Comparison of ENCODE assay signal across 15 cellular contexts in the genomic region with DNA sequence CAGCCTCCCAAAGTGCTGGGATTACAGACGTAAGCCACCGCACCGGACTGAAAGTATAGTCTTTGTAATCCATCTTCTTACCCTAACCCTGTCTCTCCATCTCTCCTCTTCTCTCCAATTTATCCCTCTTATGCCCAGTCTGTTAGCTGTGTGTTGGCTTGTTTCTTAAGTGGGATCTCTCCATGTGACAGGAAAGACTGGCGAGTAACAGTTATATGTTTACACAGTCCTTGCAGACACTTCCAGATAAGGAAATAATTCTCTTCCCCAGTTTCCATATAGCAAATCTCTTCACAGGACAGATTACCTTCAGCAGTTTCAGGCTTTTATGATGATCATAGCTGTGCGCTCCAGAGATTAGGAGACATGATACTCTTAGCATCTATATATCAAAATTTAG. TPM values are rescaled to one million over a fixed set of nuclear protein-coding genes. Genes with fewer than 3 reads are reported as not detected.
DNase-seq lines count a peak whose midpoint lies in the region; ATAC-seq, FAIRE-seq and TF ChIP-seq lines count a peak whose summit lies in the region.
"Had no signal": no experiment of that assay in that cellular context is flagged by ENCODE, and none has a peak within 500 bp of the region (broad histone marks: within the 10 kb centered on the region; RNA-seq: fewer than 3 reads in every experiment).

No MANE protein-coding gene starts in this region.

- no peak overlapping the region for H3K27ac ChIP-seq in HepG2 (ENCODE audit: extremely low read length, insufficient read depth, low read length)
- no peak overlapping the region for H3K27ac ChIP-seq in right lobe of liver
- no peak overlapping the region for H3K27ac ChIP-seq in kidney (ENCODE audit: low read depth in 2 of 2, low read length in 2 of 2)
- H3K27ac ChIP-seq: C4-2B had no signal

- no peak for FAIRE-seq in HepG2 (lab: Jason Lieb, UNC)
- no peak for FAIRE-seq in kidney (lab: Jason Lieb, UNC)
- FAIRE-seq: GM19239 had no signal

- no peak overlapping the region for H3K9ac ChIP-seq in HepG2 (ENCODE audit: insufficient read depth, low read depth, low read length)
- H3K9ac ChIP-seq in kidney (ENCODE audit: low read length in 2 of 2) = no peak overlapping the region

- peak overlapping the region; percentile 9 for H3K27ac Mint-ChIP-seq in endothelial cell (ENCODE audit: unreplicated experiment)
- H3K27ac Mint-ChIP-seq: CD4-positive, alpha-beta memory T cell; H9 had no signal

- ATAC-seq in HepG2 (peak; percentile 19; the same call in 1 of the 3 replicates), right lobe of liver (no peak)

- H3K4me1 Mint-ChIP-seq in endothelial cell (ENCODE audit: unreplicated experiment) = peaks cover 4% of the 10 kb centered on the region
- H3K4me1 Mint-ChIP-seq: CD4-positive, alpha-beta memory T cell; H9 had no signal

- H3K36me3 ChIP-seq in HepG2 (replicated peaks in 1 of 2; ENCODE audit: control insufficient read depth in 1 of 2, insufficient read depth in 2 of 2, low read length in 2 of 2) = no peaks in the 10 kb centered on the region
- no peaks in the 10 kb centered on the region for H3K36me3 ChIP-seq in right lobe of liver
- no peaks in the 10 kb centered on the region for H3K36me3 ChIP-seq in kidney (ENCODE audit: control insufficient read depth in 1 of 2, insufficient read depth in 2 of 2, low read length in 2 of 2)
- H3K36me3 ChIP-seq: BE2C had no signal

- H3K79me2 ChIP-seq in HepG2 (ENCODE audit: insufficient read depth, low read length) = no peaks in the 10 kb centered on the region

- no peak overlapping the region for H3K4me2 ChIP-seq in HepG2 (ENCODE audit: low read depth, low read length)

- H3K36me3 Mint-ChIP-seq in endothelial cell (ENCODE audit: low read depth, unreplicated experiment) = peaks cover 6% of the 10 kb centered on the region

- H3K4me3 Mint-ChIP-seq in endothelial cell (ENCODE audit: unreplicated experiment) = no peak overlapping the region
- H3K4me3 Mint-ChIP-seq: H9 had no signal

- POLR2A ChIA-PET in HepG2 (lab: Yijun Ruan, JAX) = no interaction called here

- H3K9me3 ChIP-seq in HepG2 (ENCODE audit: low read length) (peaks cover 25% of the 10 kb centered on the region), right lobe of liver (no peaks in the 10 kb centered on the region), kidney (ENCODE audit: control insufficient read depth in 1 of 2, low read length in 2 of 2) (peaks cover 0 to 2% of the 10 kb centered on the region in 2 donors)
- H3K9me3 ChIP-seq: BE2C had no signal

- no peaks in the 10 kb centered on the region for H3K27me3 Mint-ChIP-seq in endothelial cell (ENCODE audit: unreplicated experiment)
- H3K27me3 Mint-ChIP-seq: CD4-positive, alpha-beta memory T cell had no signal

- no peaks in the 10 kb centered on the region for H4K20me1 ChIP-seq in HepG2 (ENCODE audit: insufficient read depth, low read length)

- CTCF ChIA-PET in HepG2 (lab: Yijun Ruan, JAX; ENCODE audit: low intra/inter-chr PET ratio, low total read pairs) = no interaction called here

- H2AFZ ChIP-seq in HepG2 (ENCODE audit: low read length) = no peak overlapping the region

- H3K4me3 ChIP-seq in HepG2 (replicated peaks in 1 of 3; ENCODE audit: insufficient read depth in 1 of 3, low read depth in 2 of 3, low read length in 3 of 3) = no peak overlapping the region
- no peak overlapping the region for H3K4me3 ChIP-seq in right lobe of liver
- H3K4me3 ChIP-seq in kidney (ENCODE audit: low read length in 2 of 2) = no peak overlapping the region

- 71% methylated on average over 5 of the region's 5 CpGs for WGBS in HepG2 (ENCODE audit: low lambda C conversion rate)
- 72% methylated on average over 2 of the region's 5 CpGs for WGBS in right lobe of liver (ENCODE audit: insufficient coverage, low coverage, low lambda C conversion rate, missing lambda C conversion rate)

- TF ChIP-seq EP300 in HepG2 (IDR thresholded peaks at IDR 0.05; ENCODE audit: low read depth in 2 of 2, low read length in 2 of 2) = no peak
- no peak for TF ChIP-seq EP300 in HepG2 (CRISPR knock-in tag; IDR thresholded peaks at IDR 0.05; ENCODE audit: borderline replicate concordance)

- no peaks in the 10 kb centered on the region for H3K27me3 ChIP-seq in HepG2 (ENCODE audit: control insufficient read depth in 1 of 2, insufficient read depth in 2 of 2, low read length in 2 of 2)
- no peaks in the 10 kb centered on the region for H3K27me3 ChIP-seq in right lobe of liver
- H3K27me3 ChIP-seq: BE2C had no signal

- TF ChIP-seq CTCF in HepG2 (CRISPR knock-in tag; IDR thresholded peaks at IDR 0.05) (no peak), right lobe of liver (IDR thresholded peaks at IDR 0.05) (no peak), endothelial cell (IDR thresholded peaks at IDR 0.05; ENCODE audit: unreplicated experiment) (no peak), kidney (IDR thresholded peaks at IDR 0.05; ENCODE audit: borderline replicate concordance, extremely low read depth, insufficient read depth) (no peak)

- no peak for TF ChIP-seq RAD21 in HepG2 (CRISPR knock-in tag; IDR thresholded peaks at IDR 0.05)

- no peak for DNase-seq in HepG2 (ENCODE audit: low spot score)
- DNase-seq in right lobe of liver = no peak
- peak; percentile 49 for DNase-seq in NCI-H2029 treated with DMSO at 0.1 percent for 48 hours (lab: John Stamatoyannopoulos, UW)
- no peak for DNase-seq in endothelial cell (ENCODE audit: low spot score)
- DNase-seq in AG08395 (ENCODE audit: low spot score) = no peak
- no peak for DNase-seq in kidney
- DNase-seq in NCI-H446 (lab: John Stamatoyannopoulos, UW) = no peak
- DNase-seq: BE2C; CD4-positive, alpha-beta memory T cell; DND-41; GF-D8; GOT3; H9 had no signal

- peaks cover 4% of the 10 kb centered on the region for H3K9me3 Mint-ChIP-seq in endothelial cell (ENCODE audit: unreplicated experiment)

- no peak for TF ChIP-seq POLR2A in HepG2 (IDR thresholded peaks at IDR 0.05; ENCODE audit: insufficient read depth in 1 of 2, low read depth in 2 of 2, low read length in 2 of 2)
- TF ChIP-seq POLR2A in right lobe of liver (IDR thresholded peaks at IDR 0.05) = no peak

- in situ Hi-C loops in HepG2 (cut with HindIII; ENCODE audit: extremely low pct_ligation_motif_present, low pct_unique_long_range_greater_than_20kb) = no loop called here

- intact Hi-C loops in HepG2 (cut with micrococcal nuclease; ENCODE audit: unreplicated experiment) (no loop called here), right lobe of liver (cut with DNase I) (no loop called here), kidney (cut with DNase I) (no loop called here)

- no peaks in the 10 kb centered on the region for H3K4me1 ChIP-seq in HepG2 (ENCODE audit: insufficient read depth, low read length)
- no peaks in the 10 kb centered on the region for H3K4me1 ChIP-seq in right lobe of liver
- H3K4me1 ChIP-seq in kidney (ENCODE audit: control insufficient read depth in 1 of 2, insufficient read depth in 1 of 2, low read depth in 1 of 2, low read length in 2 of 2) = no peaks in the 10 kb centered on the region
- H3K4me1 ChIP-seq: BE2C had no signal

- BruUV-seq in HepG2 (replicated peaks; lab: Mats Ljungman, UMichigan) = no TSS peak

TF ChIP-seq in HepG2, 621 proteins besides CTCF, POLR2A, EP300 and RAD21 (continues in another document):
- TF ChIP-seq SMARCC2 (IDR thresholded peaks at IDR 0.05) (no peak), ZNF34 (CRISPR knock-in tag; IDR thresholded peaks at IDR 0.05; ENCODE audit: borderline replicate concordance) (no peak), PAF1 (CRISPR knock-in tag; IDR thresholded peaks at IDR 0.05) (no peak), WIZ (CRISPR knock-in tag; IDR thresholded peaks at IDR 0.05) (no peak)
- TF ChIP-seq, protein P1, sequence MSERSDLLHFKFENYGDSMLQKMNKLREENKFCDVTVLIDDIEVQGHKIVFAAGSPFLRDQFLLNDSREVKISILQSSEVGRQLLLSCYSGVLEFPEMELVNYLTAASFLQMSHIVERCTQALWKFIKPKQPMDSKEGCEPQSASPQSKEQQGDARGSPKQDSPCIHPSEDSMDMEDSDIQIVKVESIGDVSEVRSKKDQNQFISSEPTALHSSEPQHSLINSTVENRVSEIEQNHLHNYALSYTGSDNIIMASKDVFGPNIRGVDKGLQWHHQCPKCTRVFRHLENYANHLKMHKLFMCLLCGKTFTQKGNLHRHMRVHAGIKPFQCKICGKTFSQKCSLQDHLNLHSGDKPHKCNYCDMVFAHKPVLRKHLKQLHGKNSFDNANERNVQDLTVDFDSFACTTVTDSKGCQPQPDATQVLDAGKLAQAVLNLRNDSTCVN (CRISPR knock-in tag; IDR thresholded peaks at IDR 0.05; ENCODE audit: borderline replicate concordance) = no peak

RNA-seq across cellular contexts. Expression of a gene that starts 16.0 kb away (rescaled TPM):
- total RNA-seq in HepG2 (2016; rRNA removed; fragmentation: Illumina TruSeq; extraction: Trizol) (35.8 and 52.4 TPM in 2 replicates), right lobe of liver (10 to 100 TPM; 11.1 to 24.0 (median 14.8) TPM), endothelial cell (ENCODE audit: unreplicated experiment) (45.1 TPM), kidney (23.3 TPM)
- total RNA-seq in HepG2 (2016; cell fraction: cytosol; rRNA removed; fragmentation: Illumina TruSeq; extraction: Trizol; ENCODE audit: low read depth) = 7.9 and 8.0 TPM in 2 replicates
- 36.4 and 48.2 TPM in 2 replicates for total RNA-seq in HepG2 (2016; cell fraction: insoluble cytoplasmic fraction; rRNA removed; fragmentation: Illumina TruSeq; extraction: Trizol)
- 13.9 and 15.2 TPM in 2 replicates for total RNA-seq in HepG2 (2016; cell fraction: membrane; rRNA removed; fragmentation: Illumina TruSeq; extraction: Trizol)
- 36.6 and 40.2 TPM in 2 replicates for total RNA-seq in HepG2 (2016; cell fraction: nucleus; rRNA removed; fragmentation: Illumina TruSeq; extraction: Trizol)
- polyA plus RNA-seq in HepG2 (2011; rRNA removed) (28.6 and 32.1 TPM in 2 replicates), kidney (ENCODE audit: insufficient read depth, low read depth, low replicate concordance) (4.6 TPM)
- polyA plus RNA-seq in HepG2 (2011; cell fraction: cytosol; rRNA removed) = 23.1 and 27.1 TPM in 2 replicates
- polyA plus RNA-seq in HepG2 (2011; cell fraction: nucleus; rRNA removed) = 29.8 and 33.8 TPM in 2 replicates
- 19.5 and 22.8 TPM in 2 replicates for polyA plus RNA-seq in HepG2 (2012)
- 0.80 and 0.85 TPM in 2 replicates for polyA plus RNA-seq in HepG2 (2016; cell fraction: cytosol; fragmentation: Illumina TruSeq; extraction: Trizol; ENCODE audit: low read depth)
- 29.6 and 31.2 TPM in 2 replicates for polyA plus RNA-seq in HepG2 (2016; cell fraction: insoluble cytoplasmic fraction; fragmentation: Illumina TruSeq; extraction: Trizol; ENCODE audit: low read depth)
- polyA plus RNA-seq in HepG2 (2016; cell fraction: membrane; fragmentation: Illumina TruSeq; extraction: Trizol; ENCODE audit: low read depth) = 2.8 and 3.7 TPM in 2 replicates
- polyA plus RNA-seq in HepG2 (2016; cell fraction: nucleus; fragmentation: Illumina TruSeq; extraction: Trizol; ENCODE audit: insufficient read depth, low read depth) = 29.3 and 32.4 TPM in 2 replicates
- 63.8 and 156 TPM in 2 replicates for polyA minus RNA-seq in HepG2 (2011; rRNA and poly(A)+ RNA removed; ENCODE audit: low replicate concordance)
- 51.0 and 54.1 TPM in 2 replicates for polyA minus RNA-seq in HepG2 (2011; cell fraction: cytosol; rRNA and poly(A)+ RNA removed)
- 58.8 and 79.2 TPM in 2 replicates for polyA minus RNA-seq in HepG2 (2011; cell fraction: nucleus; rRNA and poly(A)+ RNA removed)
